ENCODE assay signal across 29 cellular contexts in the genomic region with DNA sequence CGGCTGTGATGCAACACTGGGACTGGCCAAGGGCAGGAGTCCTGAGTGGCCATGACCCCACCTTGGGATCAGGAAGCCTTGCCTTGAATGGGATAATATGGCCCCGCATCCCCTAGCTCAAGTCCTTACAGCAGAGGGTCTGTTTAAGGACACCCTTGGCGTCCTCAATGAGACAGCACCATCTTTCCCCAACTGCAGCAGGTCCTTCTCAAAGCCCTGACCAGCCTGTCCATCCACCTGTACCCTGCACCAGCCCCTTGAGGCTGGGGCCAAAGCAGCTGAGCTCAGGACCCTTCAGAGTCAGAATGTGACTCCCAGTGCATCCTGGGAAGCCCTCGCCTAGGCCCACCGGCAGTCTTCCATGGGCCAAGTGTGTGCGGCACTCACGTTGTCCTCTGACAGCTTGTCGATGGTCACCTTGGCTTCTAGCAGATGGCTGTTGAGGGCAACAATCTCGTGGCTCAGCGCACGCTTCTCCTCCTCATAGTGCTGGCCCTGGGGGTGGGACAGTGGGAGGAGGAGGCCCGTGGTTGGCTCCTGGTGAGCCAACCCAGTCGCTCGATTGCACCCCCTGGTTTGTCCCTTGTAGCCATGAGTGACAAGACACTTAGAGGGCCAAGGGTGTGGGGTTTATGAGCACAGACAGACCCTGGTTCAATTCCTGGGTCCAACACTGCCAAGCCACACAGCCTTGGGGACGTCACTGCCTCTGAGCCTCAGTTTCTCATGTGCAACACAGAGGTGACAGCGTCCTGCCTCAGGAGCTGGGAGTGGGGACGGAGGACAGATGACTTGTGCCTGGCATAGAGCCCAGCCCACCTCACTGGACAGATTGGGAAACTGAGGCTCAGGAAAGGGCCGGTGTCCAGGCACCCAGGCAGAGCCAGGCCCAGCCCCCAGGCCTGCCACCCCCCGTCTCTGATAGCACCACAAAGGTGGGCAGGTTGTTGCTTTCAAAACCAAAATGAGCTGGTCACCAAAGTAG. TPM values are rescaled to one million over a fixed set of nuclear protein-coding genes. Genes with fewer than 3 reads are reported as not detected.
"Had no signal": no experiment of that assay in that cellular context is flagged by ENCODE, and none has a peak within 500 bp of the region (broad histone marks: within the 10 kb centered on the region; RNA-seq: fewer than 3 reads in every experiment).

No MANE protein-coding gene starts in this region.

- H3K27ac ChIP-seq: ascending aorta, cardiac muscle cell, Peyer's patch, RWPE1, SJCRH30, SK-N-MC, WERI-Rb-1 had no signal

- H3K9me3 ChIP-seq: ascending aorta, MG63, Peyer's patch, SJCRH30 had no signal

- DNase-seq: activated CD4-positive, alpha-beta T cell treated with anti-CD3 and anti-CD28 coated beads for 1 hour; activated CD4-positive, alpha-beta T cell treated with anti-CD3 and anti-CD28 coated beads, Interleukin-2, amount 10 ng/mL, durations not matched to agents 24 days and 14 days; activated CD4-positive, alpha-beta T cell treated with anti-CD3 and anti-CD28 coated beads, Interleukin-2, amount 50 U/mL, for 4 hours; activated CD4-positive, CD25-positive, alpha-beta regulatory T cell; activated CD8-positive, alpha-beta T cell treated with anti-CD3 and anti-CD28 coated beads for 36 hours; activated gamma-delta T cell; activated naive CD4-positive, alpha-beta T cell treated with Interleukin-2 at 50 U/mL for 16 hours; activated naive CD8-positive, alpha-beta T cell treated with anti-CD3 and anti-CD28 coated beads, Interleukin-2, amount 10 ng/mL, durations not matched to agents 7 days and 5 days; activated T-cell treated with anti-CD3 and anti-CD28 coated beads, Interleukin-2, amount 50 U/mL, for 24 hours; amygdala; Kasumi-1; KG1; MG63; NCI-H1092; NCI-H1436 treated with DMSO at 0.1 percent for 48 hours; NCI-H1694 treated with DMSO at 0.1 percent for 48 hours; NCI-H2029; NCI-H345; NCI-H524 treated with DMSO at 0.1 percent for 48 hours; PC-3; Peyer's patch; SHP77; SJCRH30; T1000; WERI-Rb-1 had no signal

- H3K36me3 ChIP-seq: ascending aorta, cardiac muscle cell, MG63, Peyer's patch, SJCRH30, WERI-Rb-1 had no signal

- H3K4me3 ChIP-seq: ascending aorta, cardiac muscle cell, MG63, Peyer's patch, SJCRH30, SK-N-MC had no signal

- ATAC-seq: activated CD8-positive, alpha-beta T cell treated with anti-CD3 and anti-CD28 coated beads for 36 hours; PC-3 had no signal

- H3K27me3 ChIP-seq: ascending aorta, MG63, Peyer's patch, SJCRH30 had no signal

RNA-seq across cellular contexts. Expression of gene BEGAIN, which starts 43.5 kb away (rescaled TPM):
- total RNA-seq: cardiac muscle cell had no signal
- polyA plus RNA-seq: cardiac muscle cell had no signal
